23 cellular contexts compared by ENCODE assay signal in genomic region chr22:21635771-21636510, GRCh38. TPM values are rescaled to one million over a fixed set of nuclear protein-coding genes. Genes with fewer than 3 reads are reported as not detected.
DNase-seq lines count a peak whose midpoint lies in the region; ATAC-seq, FAIRE-seq and TF ChIP-seq lines count a peak whose summit lies in the region.
"Had no signal": no experiment of that assay in that cellular context is flagged by ENCODE, and none has a peak within 500 bp of the region (broad histone marks: within the 10 kb centered on the region; RNA-seq: fewer than 3 reads in every experiment).

No MANE protein-coding gene starts in this region.

- peaks cover 4% of the 10 kb centered on the region for H3K36me3 Mint-ChIP-seq in astrocyte (ENCODE audit: low read depth, unreplicated experiment)
- no peaks in the 10 kb centered on the region for H3K36me3 Mint-ChIP-seq in dendritic cell treated with granulocyte-macrophage colony-stimulating factor and Interleukin-4, amounts not matched to agents 40 ng/mL and 50 ng/mL, for 4 days (ENCODE audit: low read depth)
- H3K36me3 Mint-ChIP-seq: CD4-positive, alpha-beta memory T cell had no signal

- no peak overlapping the region for H3K14ac ChIP-seq in neuronal stem cell (ENCODE audit: low read length)

- no peak overlapping the region for H3K27ac Mint-ChIP-seq in astrocyte (ENCODE audit: unreplicated experiment)
- H3K27ac Mint-ChIP-seq in dendritic cell treated with granulocyte-macrophage colony-stimulating factor and Interleukin-4, amounts not matched to agents 40 ng/mL and 50 ng/mL, for 4 days = peak overlapping the region; percentile 23

- H3K9me2 ChIP-seq in Karpas-422 (replicated peaks; ENCODE audit: insufficient read depth, low read length) = no peaks in the 10 kb centered on the region

- no peaks in the 10 kb centered on the region for H3K9me3 Mint-ChIP-seq in astrocyte (ENCODE audit: unreplicated experiment)
- H3K9me3 Mint-ChIP-seq in dendritic cell treated with granulocyte-macrophage colony-stimulating factor and Interleukin-4, amounts not matched to agents 40 ng/mL and 50 ng/mL, for 4 days = peaks cover 6% of the 10 kb centered on the region
- H3K9me3 Mint-ChIP-seq: CD4-positive, alpha-beta memory T cell; H9 had no signal

- no CpG with 5 or more reads among the region's 15 CpGs for WGBS in neuronal stem cell (ENCODE audit: extremely low coverage in 2 of 2, insufficient read length in 2 of 2, insufficient replicate concordance in 1 of 2), 2 donors

- CTCF ChIA-PET in GM10248 (lab: Yijun Ruan, JAX) = interaction anchor here (17.3 kb wide), 1 partner anchor 9 kb away, joined by 274 read pairs; the partner anchor contains the start of gene SDF2L1

- H2AFZ ChIP-seq in astrocyte (ENCODE audit: low read depth, low read length) (no peak overlapping the region), neuronal stem cell (ENCODE audit: low read length) (no peak overlapping the region), Karpas-422 (ENCODE audit: low read length) (no peak overlapping the region)
- H2AFZ ChIP-seq: GM23248 had no signal

- no peaks in the 10 kb centered on the region for H3K9me3 ChIP-seq in astrocyte (ENCODE audit: insufficient read depth, low read depth, low read length)
- H3K9me3 ChIP-seq in kidney (ENCODE audit: control insufficient read depth in 1 of 2, low read length in 2 of 2) = no peaks in the 10 kb centered on the region
- H3K9me3 ChIP-seq in neuronal stem cell (replicated peaks in 1 of 2; ENCODE audit: control insufficient read depth in 2 of 2, insufficient read depth in 1 of 2, low read depth in 1 of 2, low read length in 2 of 2) = peaks cover 0 to 2% of the 10 kb centered on the region in 2 donors
- no peaks in the 10 kb centered on the region for H3K9me3 ChIP-seq in Karpas-422 (ENCODE audit: low read length)
- H3K9me3 ChIP-seq: A549 had no signal

- no peak overlapping the region for H2BK15ac ChIP-seq in neuronal stem cell (ENCODE audit: low read length)

- no peak overlapping the region for H3K4ac ChIP-seq in neuronal stem cell (ENCODE audit: low read length)

- no peak overlapping the region for H2BK5ac ChIP-seq in neuronal stem cell (ENCODE audit: low read length)

- H3K4me3 ChIP-seq in astrocyte (ENCODE audit: insufficient read depth, low read depth, low read length) (no peak overlapping the region), kidney (ENCODE audit: low read length in 2 of 2) (no peak overlapping the region), neuronal stem cell (ENCODE audit: low read length in 2 of 2) (no peak overlapping the region), Karpas-422 (ENCODE audit: low read length) (no peak overlapping the region)
- H3K4me3 ChIP-seq: A549, GM23248 had no signal

- DNase-seq in astrocyte (ENCODE audit: low read depth) (no peak), kidney (peak; percentile 51), neuronal stem cell (ENCODE audit: low spot score) (no peak), GM10248 (ENCODE audit: extremely low spot score) (no peak), Karpas-422 (no peak), NCI-H1092 (lab: John Stamatoyannopoulos, UW) (no peak)
- DNase-seq: 8988T; ACHN; C1 segment of cervical spinal cord; Calu3; CD4-positive, alpha-beta memory T cell; COR-L47; DMS53; DMS79 treated with DMSO at 0.1 percent for 48 hours; GF-D8; GM23248; H9 had no signal

- H2AK5ac ChIP-seq in neuronal stem cell (ENCODE audit: low read depth, low read length) = peak overlapping the region; percentile 1

- intact Hi-C loops in dendritic cell treated with granulocyte-macrophage colony-stimulating factor and Interleukin-4, amounts not matched to agents 40 ng/mL and 50 ng/mL, for 4 days (cut with micrococcal nuclease) = no loop called here
- intact Hi-C loops in kidney (cut with DNase I) = no loop called here

- H3K23ac ChIP-seq in neuronal stem cell (ENCODE audit: low read depth, low read length, poor library complexity) = peak overlapping the region; percentile 87

- no peak overlapping the region for H4K8ac ChIP-seq in neuronal stem cell (ENCODE audit: low read depth, low read length)

- no peak overlapping the region for H2BK12ac ChIP-seq in neuronal stem cell (ENCODE audit: low read length)

- peak overlapping the region; percentile 50 for H3K4me3 Mint-ChIP-seq in astrocyte (ENCODE audit: unreplicated experiment)
- no peak overlapping the region for H3K4me3 Mint-ChIP-seq in dendritic cell treated with granulocyte-macrophage colony-stimulating factor and Interleukin-4, amounts not matched to agents 40 ng/mL and 50 ng/mL, for 4 days
- H3K4me3 Mint-ChIP-seq: CD4-positive, alpha-beta memory T cell; H9 had no signal

- H3K27ac ChIP-seq in astrocyte (ENCODE audit: low read depth, low read length) = no peak overlapping the region
- H3K27ac ChIP-seq in kidney (ENCODE audit: low read depth in 2 of 2, low read length in 2 of 2) = no peak overlapping the region
- H3K27ac ChIP-seq in neuronal stem cell (replicated peaks; ENCODE audit: low read length) = no peak overlapping the region
- H3K27ac ChIP-seq in Karpas-422 (ENCODE audit: low read length) = no peak overlapping the region
- H3K27ac ChIP-seq: A549, GM23248 had no signal

- TF ChIP-seq CTCF in astrocyte (IDR thresholded peaks at IDR 0.05; ENCODE audit: insufficient read depth, low read depth, low read length) = no peak
- no peak for TF ChIP-seq CTCF in kidney (IDR thresholded peaks at IDR 0.05; ENCODE audit: borderline replicate concordance, extremely low read depth, insufficient read depth)
- no peak for TF ChIP-seq CTCF in GM10248 (IDR thresholded peaks at IDR 0.05; ENCODE audit: control extremely low read depth, extremely low read depth, low read depth, missing control alignments)

- H3K4me2 ChIP-seq in astrocyte (ENCODE audit: low read length) = no peak overlapping the region
- no peak overlapping the region for H3K4me2 ChIP-seq in neuronal stem cell (ENCODE audit: insufficient read depth, low read length, poor library complexity, severe bottlenecking)
- H3K4me2 ChIP-seq in Karpas-422 (ENCODE audit: low read depth, low read length, poor library complexity, severe bottlenecking) = no peak overlapping the region
- H3K4me2 ChIP-seq: A549 had no signal

- H3K9ac ChIP-seq in astrocyte (ENCODE audit: low read length) (no peak overlapping the region), kidney (ENCODE audit: low read length in 2 of 2) (no peak overlapping the region), neuronal stem cell (ENCODE audit: low read depth, low read length, poor library complexity) (no peak overlapping the region), Karpas-422 (ENCODE audit: low read length) (no peak overlapping the region)
- H3K9ac ChIP-seq: GM23248 had no signal

- H3K79me2 ChIP-seq in astrocyte (ENCODE audit: insufficient read depth, low read length) = no peaks in the 10 kb centered on the region
- no peaks in the 10 kb centered on the region for H3K79me2 ChIP-seq in Karpas-422 (ENCODE audit: low read length)

- H4K20me1 ChIP-seq in astrocyte (ENCODE audit: insufficient read depth, low read length) (no peaks in the 10 kb centered on the region), Karpas-422 (ENCODE audit: insufficient read depth, low read depth, low read length) (no peaks in the 10 kb centered on the region)

- FAIRE-seq in astrocyte (lab: Jason Lieb, UNC) (no peak), kidney (lab: Jason Lieb, UNC) (no peak)
- FAIRE-seq: A549, GM12892 had no signal

- H3K27me3 Mint-ChIP-seq in astrocyte (ENCODE audit: low read depth, unreplicated experiment) = peaks cover 22% of the 10 kb centered on the region
- peaks cover 3% of the 10 kb centered on the region for H3K27me3 Mint-ChIP-seq in dendritic cell treated with granulocyte-macrophage colony-stimulating factor and Interleukin-4, amounts not matched to agents 40 ng/mL and 50 ng/mL, for 4 days
- H3K27me3 Mint-ChIP-seq: CD4-positive, alpha-beta memory T cell had no signal

- H3K4me1 Mint-ChIP-seq in astrocyte (ENCODE audit: low read depth, unreplicated experiment) = no peaks in the 10 kb centered on the region
- H3K4me1 Mint-ChIP-seq in dendritic cell treated with granulocyte-macrophage colony-stimulating factor and Interleukin-4, amounts not matched to agents 40 ng/mL and 50 ng/mL, for 4 days (ENCODE audit: low read depth) = peaks cover 18% of the 10 kb centered on the region

- H3K27me3 ChIP-seq in astrocyte (ENCODE audit: insufficient read depth, low read length) (no peaks in the 10 kb centered on the region), neuronal stem cell (ENCODE audit: control insufficient read depth in 3 of 3, insufficient read depth in 3 of 3, low read depth in 1 of 3, low read length in 3 of 3) (peaks cover 0 to 2% (median 0%) of the 10 kb centered on the region in 3 experiments), Karpas-422 (ENCODE audit: low read length) (no peaks in the 10 kb centered on the region)

- H3K36me3 ChIP-seq in astrocyte (ENCODE audit: insufficient read depth, low read length) (no peaks in the 10 kb centered on the region), kidney (ENCODE audit: control insufficient read depth in 1 of 2, insufficient read depth in 2 of 2, low read length in 2 of 2) (no peaks in the 10 kb centered on the region), neuronal stem cell (replicated peaks in 1 of 2; ENCODE audit: control insufficient read depth in 2 of 2, insufficient read depth in 2 of 2, low read length in 2 of 2) (no peaks in the 10 kb centered on the region), Karpas-422 (ENCODE audit: insufficient read depth, low read length) (no peaks in the 10 kb centered on the region)

- no peak overlapping the region for H3K18ac ChIP-seq in neuronal stem cell (ENCODE audit: low read length)

- H3K4me1 ChIP-seq in astrocyte (ENCODE audit: insufficient read depth, low read length) = no peaks in the 10 kb centered on the region
- H3K4me1 ChIP-seq in kidney (ENCODE audit: control insufficient read depth in 1 of 2, insufficient read depth in 1 of 2, low read depth in 1 of 2, low read length in 2 of 2) = peaks cover 0 to 2% of the 10 kb centered on the region in 2 donors
- H3K4me1 ChIP-seq in neuronal stem cell (ENCODE audit: control insufficient read depth in 2 of 2, insufficient read depth in 1 of 2, low read depth in 1 of 2, low read length in 2 of 2) = peaks cover 0 to 3% of the 10 kb centered on the region in 2 donors
- H3K4me1 ChIP-seq in Karpas-422 (ENCODE audit: low read length) = peaks cover 2% of the 10 kb centered on the region; the same call in 1 of the 2 replicates
- H3K4me1 ChIP-seq: A549 had no signal

- ATAC-seq in HG03108 (IDR thresholded peaks at IDR 0.05; ENCODE audit: unreplicated experiment) = no peak
- ATAC-seq: A549, HCT116 had no signal

- no peak overlapping the region for H2BK120ac ChIP-seq in neuronal stem cell (ENCODE audit: low read depth, low read length)

- H3K79me1 ChIP-seq in neuronal stem cell (ENCODE audit: low read depth, low read length) = no peaks in the 10 kb centered on the region

- POLR2A ChIA-PET in GM10248 (lab: Yijun Ruan, JAX) = no interaction called here

- no peak overlapping the region for H4K91ac ChIP-seq in neuronal stem cell (ENCODE audit: low read depth, low read length, poor library complexity)

RNA-seq across cellular contexts. Expression of gene CCDC116, which starts 3.4 kb away (rescaled TPM):
- total RNA-seq in astrocyte = 0.11 and 0.22 TPM in 2 replicates
- total RNA-seq in kidney = 0.22 TPM
- 0.22 TPM for polyA plus RNA-seq in kidney (ENCODE audit: insufficient read depth, low read depth, low replicate concordance)
- 0.10 TPM for polyA plus RNA-seq in neuronal stem cell (2013, experiment 1 of 2)
- 0.18 TPM for polyA plus RNA-seq in neuronal stem cell (2013, experiment 2 of 2)
- 0.11 and 1.3 TPM in 2 replicates for total RNA-seq in Karpas-422 (2014; rRNA removed; shearing (Covaris generic); ENCODE audit: low replicate concordance)
- total RNA-seq: Calu3, G401 had no signal
- polyA plus RNA-seq: CD4-positive, alpha-beta memory T cell had no signal

RNA-seq across cellular contexts. Expression of gene YDJC, which starts 6.1 kb away (rescaled TPM):
- 34.0 and 34.3 TPM in 2 replicates for total RNA-seq in astrocyte
- total RNA-seq in kidney = 24.7 TPM
- polyA plus RNA-seq in kidney (ENCODE audit: insufficient read depth, low read depth, low replicate concordance) = 28.2 TPM
- 14.9 TPM for polyA plus RNA-seq in neuronal stem cell (2013, experiment 1 of 2)
- polyA plus RNA-seq in neuronal stem cell (2013, experiment 2 of 2) = 14.0 TPM
- 59.1 and 109 TPM in 2 replicates for total RNA-seq in Karpas-422 (2014; rRNA removed; shearing (Covaris generic); ENCODE audit: low replicate concordance)

RNA-seq across cellular contexts. Expression of gene SDF2L1, which starts 6.2 kb away (rescaled TPM):
- total RNA-seq in astrocyte (46.8 and 49.5 TPM in 2 replicates), kidney (56.1 TPM)
- 79.6 TPM for polyA plus RNA-seq in kidney (ENCODE audit: insufficient read depth, low read depth, low replicate concordance)
- polyA plus RNA-seq in neuronal stem cell (2013, experiment 1 of 2) = 9.6 TPM
- polyA plus RNA-seq in neuronal stem cell (2013, experiment 2 of 2) = 9.4 TPM
- 19.0 and 72.9 TPM in 2 replicates for total RNA-seq in Karpas-422 (2014; rRNA removed; shearing (Covaris generic); ENCODE audit: low replicate concordance)

RNA-seq across cellular contexts. Expression of gene PPIL2, which starts 29.9 kb away (rescaled TPM):
- 28.2 and 28.5 TPM in 2 replicates for total RNA-seq in astrocyte
- 46.9 TPM for total RNA-seq in kidney
- 31.6 TPM for polyA plus RNA-seq in kidney (ENCODE audit: insufficient read depth, low read depth, low replicate concordance)
- 23.0 TPM for polyA plus RNA-seq in neuronal stem cell (2013, experiment 1 of 2)
- 23.7 TPM for polyA plus RNA-seq in neuronal stem cell (2013, experiment 2 of 2)
- total RNA-seq in Karpas-422 (2014; rRNA removed; shearing (Covaris generic); ENCODE audit: low replicate concordance) = 32.8 and 39.6 TPM in 2 replicates
